1 cellular context compared by ENCODE assay signal in the genomic region with DNA sequence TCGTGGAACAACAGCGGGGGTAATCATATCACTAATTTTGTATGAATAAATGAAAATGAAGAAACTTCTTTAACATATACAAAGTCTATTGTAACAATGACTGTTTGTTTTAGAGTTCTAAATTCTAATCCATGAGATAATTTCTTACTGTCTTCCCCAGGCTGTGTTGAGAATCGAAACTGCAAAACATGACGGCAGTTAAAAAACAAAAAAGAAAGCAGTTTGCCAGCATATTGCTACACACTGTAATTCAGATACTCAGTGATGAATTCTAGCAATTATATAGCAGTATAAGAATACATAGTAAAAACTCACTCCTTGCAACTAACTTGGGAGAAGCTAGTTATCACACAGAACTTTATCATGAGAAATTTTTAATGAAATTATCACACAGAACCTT.
TF ChIP-seq lines count a peak whose summit lies in the region.

No MANE protein-coding gene starts in this region.

TF ChIP-seq in HepG2, 621 proteins besides CTCF, POLR2A, EP300 and RAD21 (continued from another document):
- TF ChIP-seq, protein P1, sequence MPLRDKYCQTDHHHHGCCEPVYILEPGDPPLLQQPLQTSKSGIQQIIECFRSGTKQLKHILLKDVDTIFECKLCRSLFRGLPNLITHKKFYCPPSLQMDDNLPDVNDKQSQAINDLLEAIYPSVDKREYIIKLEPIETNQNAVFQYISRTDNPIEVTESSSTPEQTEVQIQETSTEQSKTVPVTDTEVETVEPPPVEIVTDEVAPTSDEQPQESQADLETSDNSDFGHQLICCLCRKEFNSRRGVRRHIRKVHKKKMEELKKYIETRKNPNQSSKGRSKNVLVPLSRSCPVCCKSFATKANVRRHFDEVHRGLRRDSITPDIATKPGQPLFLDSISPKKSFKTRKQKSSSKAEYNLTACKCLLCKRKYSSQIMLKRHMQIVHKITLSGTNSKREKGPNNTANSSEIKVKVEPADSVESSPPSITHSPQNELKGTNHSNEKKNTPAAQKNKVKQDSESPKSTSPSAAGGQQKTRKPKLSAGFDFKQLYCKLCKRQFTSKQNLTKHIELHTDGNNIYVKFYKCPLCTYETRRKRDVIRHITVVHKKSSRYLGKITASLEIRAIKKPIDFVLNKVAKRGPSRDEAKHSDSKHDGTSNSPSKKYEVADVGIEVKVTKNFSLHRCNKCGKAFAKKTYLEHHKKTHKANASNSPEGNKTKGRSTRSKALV (CRISPR knock-in tag; IDR thresholded peaks at IDR 0.05), result no peak
